In genomic region chr11:9460322-9461067, GRCh38 we compare ENCODE assay signal across 8 cellular contexts. TPM values are rescaled to one million over a fixed set of nuclear protein-coding genes. Genes with fewer than 3 reads are reported as not detected.
DNase-seq lines count a peak whose midpoint lies in the region; ATAC-seq, FAIRE-seq and TF ChIP-seq lines count a peak whose summit lies in the region.

Gene ZNF143, plus strand, starts transcription at chr11:9461012. Its CDS starts 10,297 bp downstream, at chr11:9471309.

- TF ChIP-seq RAD21 in HepG2 (CRISPR knock-in tag; IDR thresholded peaks at IDR 0.05) = no peak

- peaks cover 3 to 5% of the 10 kb centered on the region in 2 donors for H3K36me3 Mint-ChIP-seq in CD14-positive monocyte

- peaks cover 28% of the 10 kb centered on the region for H3K4me1 Mint-ChIP-seq in CD14-positive monocyte

- TF ChIP-seq EP300 in HepG2 (IDR thresholded peaks at IDR 0.05; ENCODE audit: low read depth in 2 of 2, low read length in 2 of 2) (peak; percentile 12 to 15; a peak in 3 of 4 replicates), HepG2 (CRISPR knock-in tag; IDR thresholded peaks at IDR 0.05; ENCODE audit: borderline replicate concordance) (no peak)

- H3K4me3 Mint-ChIP-seq in CD14-positive monocyte = peak within 1 kb of the TSS; percentile 91 to 94

- H4K20me1 ChIP-seq in HepG2 (ENCODE audit: insufficient read depth, low read length) = no peaks in the 10 kb centered on the region

- peak within 1 kb of the TSS; percentile 99 for H3K27ac ChIP-seq in HepG2 (ENCODE audit: extremely low read length, insufficient read depth, low read length)

- no peak for TF ChIP-seq CTCF in CD14-positive monocyte (IDR thresholded peaks at IDR 0.05)
- TF ChIP-seq CTCF in HepG2 (CRISPR knock-in tag; IDR thresholded peaks at IDR 0.05) = no peak

- H3K4me1 ChIP-seq in HepG2 (ENCODE audit: insufficient read depth, low read length) = peaks cover 22% of the 10 kb centered on the region

- no peaks in the 10 kb centered on the region for H3K27me3 Mint-ChIP-seq in CD14-positive monocyte (ENCODE audit: low read depth in 3 of 3)

- no peaks in the 10 kb centered on the region for H3K9me3 ChIP-seq in HepG2 (ENCODE audit: low read length)

- FAIRE-seq in HepG2 (lab: Jason Lieb, UNC) = peak; percentile 15

- TF ChIP-seq POLR2A in HepG2 (IDR thresholded peaks at IDR 0.05; ENCODE audit: insufficient read depth in 1 of 2, low read depth in 2 of 2, low read length in 2 of 2) = peak; percentile 81 to 87

- ATAC-seq in GM19397 (IDR thresholded peaks at IDR 0.05; ENCODE audit: unreplicated experiment) (peak; percentile 83), HG03571 (IDR thresholded peaks at IDR 0.05; ENCODE audit: unreplicated experiment) (peak; percentile 86), HepG2 (peak; percentile 88)

- H3K9me3 Mint-ChIP-seq in CD14-positive monocyte = peaks cover 0 to 5% (median 0%) of the 10 kb centered on the region in 7 donors

- peak within 1 kb of the TSS; percentile 97 to 99 (median 99) for H3K27ac Mint-ChIP-seq in CD14-positive monocyte

- POLR2A ChIA-PET in HepG2 (lab: Yijun Ruan, JAX) = interaction anchor here (0.7 to 3.4 kb wide), 48 partner anchors 11 to 844 kb away, joined by 3 to 37 read pairs (median 5); partner anchors contain the start of genes ADM, DENND5A, IPO7 and TMEM41B

- peak within 1 kb of the TSS; percentile 97 to 98 (median 98) for H3K4me3 ChIP-seq in HepG2 (replicated peaks in 1 of 3; ENCODE audit: insufficient read depth in 1 of 3, low read depth in 2 of 3, low read length in 3 of 3)

- DNase-seq in CD14-positive monocyte (ENCODE audit: low spot score) (peak; percentile 100), NCI-H82 (lab: John Stamatoyannopoulos, UW) (peak; percentile 100), dermis microvascular lymphatic vessel endothelial cell (ENCODE audit: low read depth in 2 of 2) (peak; percentile 99 to 100), HepG2 (ENCODE audit: low spot score) (peak; percentile 99)
- DNase-seq in activated CD4-positive, alpha-beta T cell treated with anti-CD3 and anti-CD28 coated beads, Interleukin-2, amount 50 U/mL, for 48 hours = peak; percentile 100
- peak; percentile 100 for DNase-seq in stimulated activated CD4-positive, alpha-beta T cell treated with anti-CD3 and anti-CD28 coated beads, Interleukin-4, amount 100 ng/mL, for 1 hour

- intact Hi-C loops in CD14-positive monocyte (cut with micrococcal nuclease) = loop anchor here in 1 of 2 donors (10.0 kb wide), 1 partner anchor 844 kb away; the partner anchor contains the start of gene ADM
- intact Hi-C loops in HepG2 (cut with micrococcal nuclease; ENCODE audit: unreplicated experiment) = loop anchor here (1.0 to 5.0 kb wide), 4 partner anchors 47 to 847 kb away; partner anchors contain the start of genes ADM and WEE1

- peaks cover 48% of the 10 kb centered on the region for H3K79me2 ChIP-seq in HepG2 (ENCODE audit: insufficient read depth, low read length)

- peak within 1 kb of the TSS; percentile 78 for H3K4me2 ChIP-seq in HepG2 (ENCODE audit: low read depth, low read length)

- peak within 1 kb of the TSS; percentile 100 for H3K9ac ChIP-seq in HepG2 (ENCODE audit: insufficient read depth, low read depth, low read length)

- in situ Hi-C loops in HepG2 (cut with HindIII; ENCODE audit: extremely low pct_ligation_motif_present, low pct_unique_long_range_greater_than_20kb) = no loop called here

- BruUV-seq in HepG2 (replicated peaks; lab: Mats Ljungman, UMichigan) = no TSS peak

- CTCF ChIA-PET in HepG2 (lab: Yijun Ruan, JAX; ENCODE audit: low intra/inter-chr PET ratio, low total read pairs) = no interaction called here

- WGBS in HepG2 (ENCODE audit: low lambda C conversion rate) = 1% methylated on average over 18 of the region's 45 CpGs

- no peak within 1 kb of the TSS for H2AFZ ChIP-seq in HepG2 (ENCODE audit: low read length)

- no peaks in the 10 kb centered on the region for H3K36me3 ChIP-seq in HepG2 (replicated peaks in 1 of 2; ENCODE audit: control insufficient read depth in 1 of 2, insufficient read depth in 2 of 2, low read length in 2 of 2)

- no peaks in the 10 kb centered on the region; a peak in 1 of 5 replicates for H3K27me3 ChIP-seq in HepG2 (ENCODE audit: control insufficient read depth in 1 of 2, insufficient read depth in 2 of 2, low read length in 2 of 2)

TF ChIP-seq in HepG2, 621 proteins besides CTCF, POLR2A, EP300 and RAD21 (continues in another document):
- peak; percentile 50; the same call in 1 of the 2 replicates for TF ChIP-seq TBX2 (CRISPR knock-in tag; IDR thresholded peaks at IDR 0.05; ENCODE audit: borderline replicate concordance)
- no peak for TF ChIP-seq AKAP8 (CRISPR knock-in tag; IDR thresholded peaks at IDR 0.05)
- no peak for TF ChIP-seq FOXM1 (CRISPR knock-in tag; IDR thresholded peaks at IDR 0.05)
- no peak for TF ChIP-seq HIVEP1 (CRISPR knock-in tag; IDR thresholded peaks at IDR 0.05)
- no peak for TF ChIP-seq KLF9 (CRISPR knock-in tag; IDR thresholded peaks at IDR 0.05; ENCODE audit: low read depth)
- no peak for TF ChIP-seq ZNF7 (CRISPR knock-in tag; IDR thresholded peaks at IDR 0.05)
- no peak for TF ChIP-seq ZNF75D (CRISPR knock-in tag; IDR thresholded peaks at IDR 0.05; ENCODE audit: borderline replicate concordance)
- no peak; the same call in 1 of the 2 replicates for TF ChIP-seq ZSCAN31 (CRISPR knock-in tag; IDR thresholded peaks at IDR 0.05; ENCODE audit: low read depth)
- no peak for TF ChIP-seq GFI1 (CRISPR knock-in tag; IDR thresholded peaks at IDR 0.05; ENCODE audit: borderline replicate concordance)
- no peak for TF ChIP-seq HOXA5 (CRISPR knock-in tag; IDR thresholded peaks at IDR 0.05)
- TF ChIP-seq ZNF296 (CRISPR knock-in tag; conservative IDR thresholded peaks at IDR 0.05) = no peak; the same call in 1 of the 2 replicates
- no peak for TF ChIP-seq ZNF629 (CRISPR knock-in tag; conservative IDR thresholded peaks at IDR 0.05)
- 0 out of 2 replicates have a peak, but pooled peaks have one; percentile 10 for TF ChIP-seq ZNF761 (CRISPR knock-in tag; conservative IDR thresholded peaks at IDR 0.05)
- no peak for TF ChIP-seq ZNF703 (CRISPR knock-in tag; IDR thresholded peaks at IDR 0.05; ENCODE audit: borderline replicate concordance)
- TF ChIP-seq ZNF547 (CRISPR knock-in tag; IDR thresholded peaks at IDR 0.05) = no peak
- TF ChIP-seq ZNF232 (CRISPR knock-in tag; IDR thresholded peaks at IDR 0.05; ENCODE audit: borderline replicate concordance) = no peak; the same call in 1 of the 2 replicates
- TF ChIP-seq HMGXB3 (CRISPR knock-in tag; IDR thresholded peaks at IDR 0.05; ENCODE audit: borderline replicate concordance) = peak; percentile 71; the same call in 1 of the 2 replicates

RNA-seq across cellular contexts. Expression of gene ZNF143, which starts in this region (rescaled TPM):
- polyA plus RNA-seq in CD14-positive monocyte (10 to 100 TPM; 26.8 to 30.5 TPM), HepG2 (2011; rRNA removed) (35.6 and 35.9 TPM in 2 replicates)
- total RNA-seq in dermis microvascular lymphatic vessel endothelial cell (27.6 and 29.5 TPM in 2 replicates), HepG2 (2016; rRNA removed; fragmentation: Illumina TruSeq; extraction: Trizol) (22.4 and 32.9 TPM in 2 replicates)
- total RNA-seq in HepG2 (2016; cell fraction: cytosol; rRNA removed; fragmentation: Illumina TruSeq; extraction: Trizol; ENCODE audit: low read depth) = 5.2 and 7.5 TPM in 2 replicates
- 23.4 and 29.8 TPM in 2 replicates for total RNA-seq in HepG2 (2016; cell fraction: insoluble cytoplasmic fraction; rRNA removed; fragmentation: Illumina TruSeq; extraction: Trizol)
- total RNA-seq in HepG2 (2016; cell fraction: membrane; rRNA removed; fragmentation: Illumina TruSeq; extraction: Trizol) = 11.5 and 14.0 TPM in 2 replicates
- 18.6 and 20.4 TPM in 2 replicates for total RNA-seq in HepG2 (2016; cell fraction: nucleus; rRNA removed; fragmentation: Illumina TruSeq; extraction: Trizol)
- 29.1 and 29.9 TPM in 2 replicates for polyA plus RNA-seq in HepG2 (2011; cell fraction: cytosol; rRNA removed)
- 18.4 and 27.0 TPM in 2 replicates for polyA plus RNA-seq in HepG2 (2011; cell fraction: nucleus; rRNA removed)
- 13.8 and 18.8 TPM in 2 replicates for polyA plus RNA-seq in HepG2 (2012)
- polyA plus RNA-seq in HepG2 (2016; cell fraction: cytosol; fragmentation: Illumina TruSeq; extraction: Trizol; ENCODE audit: low read depth) = 2.9 and 3.6 TPM in 2 replicates
- polyA plus RNA-seq in HepG2 (2016; cell fraction: insoluble cytoplasmic fraction; fragmentation: Illumina TruSeq; extraction: Trizol; ENCODE audit: low read depth) = 24.4 and 28.9 TPM in 2 replicates
- 6.5 and 7.2 TPM in 2 replicates for polyA plus RNA-seq in HepG2 (2016; cell fraction: membrane; fragmentation: Illumina TruSeq; extraction: Trizol; ENCODE audit: low read depth)
- 20.4 and 26.1 TPM in 2 replicates for polyA plus RNA-seq in HepG2 (2016; cell fraction: nucleus; fragmentation: Illumina TruSeq; extraction: Trizol; ENCODE audit: insufficient read depth, low read depth)
- 112 and 116 TPM in 2 replicates for polyA minus RNA-seq in HepG2 (2011; rRNA and poly(A)+ RNA removed; ENCODE audit: low replicate concordance)
- 17.3 and 30.3 TPM in 2 replicates for polyA minus RNA-seq in HepG2 (2011; cell fraction: cytosol; rRNA and poly(A)+ RNA removed)
- 57.6 and 60.4 TPM in 2 replicates for polyA minus RNA-seq in HepG2 (2011; cell fraction: nucleus; rRNA and poly(A)+ RNA removed)

Comparison
In these comparisons a context has a peak if more than half of its experiments do, and no peak if none do; other contexts are left out.
1. Peak in every context shown above with its lines: DNase-seq, ATAC-seq, H3K4me3 ChIP-seq and H3K27ac ChIP-seq.